26 cellular contexts compared by ENCODE assay signal in genomic region chr6:104173680-104174079, GRCh38.
"Had no signal": no experiment of that assay in that cellular context is flagged by ENCODE, and none has a peak within 500 bp of the region (broad histone marks: within the 10 kb centered on the region; RNA-seq: fewer than 3 reads in every experiment).

No MANE protein-coding gene starts in this region.

- H3K27ac Mint-ChIP-seq: naive thymus-derived CD8-positive, alpha-beta T cell; nephron; stimulated activated effector memory CD8-positive, alpha-beta T cell treated with anti-CD3 and anti-CD28 coated beads, Interleukin-12 subunit alpha, Interleukin-12 subunit beta, amount 100 ng/mL, for 72 hours; stimulated activated naive CD8-positive, alpha-beta T cell treated with anti-CD3 and anti-CD28 coated beads, Interleukin-15, Interleukin-2, amounts not matched to agents 100 ng/mL and 50 ng/mL, for 24 hours had no signal

- H3K4me1 ChIP-seq: left lung, pancreas, prostate gland, sigmoid colon, spleen, suprapubic skin, upper lobe of right lung had no signal

- H3K9me3 Mint-ChIP-seq: nephron; neural crest cell; stimulated activated effector memory CD8-positive, alpha-beta T cell treated with anti-CD3 and anti-CD28 coated beads, Interleukin-12 subunit alpha, Interleukin-12 subunit beta, amount 100 ng/mL, for 72 hours; stimulated activated naive CD8-positive, alpha-beta T cell treated with anti-CD3 and anti-CD28 coated beads, Interleukin-15, Interleukin-2, amounts not matched to agents 100 ng/mL and 50 ng/mL, for 24 hours had no signal

- H3K9me3 ChIP-seq: left lung, pancreas, prostate gland, sigmoid colon, spleen, suprapubic skin, thoracic aorta, tibial artery, upper lobe of right lung had no signal

- H3K27me3 Mint-ChIP-seq: naive thymus-derived CD8-positive, alpha-beta T cell; stimulated activated naive CD8-positive, alpha-beta T cell treated with anti-CD3 and anti-CD28 coated beads, Interleukin-15, Interleukin-2, amounts not matched to agents 100 ng/mL and 50 ng/mL, for 24 hours had no signal

- H3K27ac ChIP-seq: left lung, pancreas, prostate gland, sigmoid colon, spleen, suprapubic skin, thoracic aorta, tibial artery, upper lobe of right lung had no signal

- H3K27me3 ChIP-seq: left lung, pancreas, sigmoid colon, spleen, suprapubic skin, tibial artery, upper lobe of right lung had no signal

- H3K4me3 Mint-ChIP-seq: naive thymus-derived CD8-positive, alpha-beta T cell; nephron; neural crest cell; stimulated activated effector memory CD8-positive, alpha-beta T cell treated with anti-CD3 and anti-CD28 coated beads, Interleukin-12 subunit alpha, Interleukin-12 subunit beta, amount 100 ng/mL, for 72 hours; stimulated activated naive CD8-positive, alpha-beta T cell treated with anti-CD3 and anti-CD28 coated beads, Interleukin-15, Interleukin-2, amounts not matched to agents 100 ng/mL and 50 ng/mL, for 24 hours had no signal

- DNase-seq: hippocampal formation; kidney glomerular epithelial cell; left cardiac atrium; left lung; naive thymus-derived CD8-positive, alpha-beta T cell; nucleus accumbens; pancreas; posterior cingulate gyrus; retina; right cardiac atrium; sigmoid colon; small intestine; spleen; stimulated activated CD4-positive, alpha-beta T cell treated with anti-CD3 and anti-CD28 coated beads, Interleukin-4, amount 100 ng/mL, for 24 hours; stimulated activated naive CD4-positive, alpha-beta T cell; tibial artery; trophoblast cell; upper lobe of right lung had no signal

- H3K4me1 Mint-ChIP-seq: naive thymus-derived CD8-positive, alpha-beta T cell; neural crest cell; stimulated activated effector memory CD8-positive, alpha-beta T cell treated with anti-CD3 and anti-CD28 coated beads, Interleukin-12 subunit alpha, Interleukin-12 subunit beta, amount 100 ng/mL, for 72 hours had no signal

- ATAC-seq: left cardiac atrium; left lung; naive thymus-derived CD8-positive, alpha-beta T cell; pancreas; right cardiac atrium; stimulated activated effector memory CD8-positive, alpha-beta T cell treated with anti-CD3 and anti-CD28 coated beads, Interleukin-12 subunit alpha, Interleukin-12 subunit beta, amount 100 ng/mL, for 72 hours; upper lobe of right lung had no signal

- H3K36me3 ChIP-seq: left lung, pancreas, prostate gland, sigmoid colon, spleen, suprapubic skin, thoracic aorta, tibial artery, upper lobe of right lung had no signal

- H3K36me3 Mint-ChIP-seq: naive thymus-derived CD8-positive, alpha-beta T cell; stimulated activated effector memory CD8-positive, alpha-beta T cell treated with anti-CD3 and anti-CD28 coated beads, Interleukin-12 subunit alpha, Interleukin-12 subunit beta, amount 100 ng/mL, for 72 hours had no signal

- H3K4me3 ChIP-seq: left lung, lung, pancreas, prostate gland, sigmoid colon, spleen, suprapubic skin, thoracic aorta, tibial artery, upper lobe of right lung had no signal
